In genomic region chr3:49028673-49029562, GRCh38 we compare ENCODE assay signal across 8 cellular contexts. TPM values are rescaled to one million over a fixed set of nuclear protein-coding genes. Genes with fewer than 3 reads are reported as not detected.
DNase-seq lines count a peak whose midpoint lies in the region; ATAC-seq and TF ChIP-seq lines count a peak whose summit lies in the region.

IMPDH2 (minus strand) TSS chr3:49029398; CDS start chr3:49029350, 48 bp downstream.

- peaks cover 8% of the 10 kb centered on the region for H3K4me1 ChIP-seq in right cardiac atrium (ENCODE audit: control insufficient read depth, insufficient read depth, low read length)
- peaks cover 5% of the 10 kb centered on the region in 2 donors for H3K4me1 ChIP-seq in uterus

- DNase-seq in NCI-H1694 treated with DMSO at 0.1 percent for 48 hours (lab: John Stamatoyannopoulos, UW), result peak; percentile 68
- peak; percentile 85 to 94 (median 90) for DNase-seq in T-helper 2 cell
- DNase-seq in right cardiac atrium, result peak; percentile 94 to 98 (median 98)
- DNase-seq in putamen (ENCODE audit: low spot score), result peak; percentile 95
- peak; percentile 92 to 95 for DNase-seq in uterus

- intact Hi-C loops in right cardiac atrium (cut with DNase I) (no loop called here), uterus (cut with DNase I; ENCODE audit: low total_unique reads) (no loop called here)

- peak; percentile 87 to 99 for TF ChIP-seq POLR2A in uterus (IDR thresholded peaks at IDR 0.05)

- no peaks in the 10 kb centered on the region for H3K27me3 ChIP-seq in right cardiac atrium (ENCODE audit: control insufficient read depth, insufficient read depth)
- H3K27me3 ChIP-seq in uterus, result no peaks in the 10 kb centered on the region

- ATAC-seq in GM18498 (IDR thresholded peaks at IDR 0.05; ENCODE audit: unreplicated experiment) (peak; percentile 89), HG02884 (IDR thresholded peaks at IDR 0.05; ENCODE audit: unreplicated experiment) (peak; percentile 69), right cardiac atrium (peak; percentile 92 to 94)

- H3K9me3 ChIP-seq in right cardiac atrium (ENCODE audit: control insufficient read depth, low read length) (no peaks in the 10 kb centered on the region), uterus (no peaks in the 10 kb centered on the region)

- WGBS in right cardiac atrium, result 3% methylated on average over 55 of the region's 55 CpGs

- no peaks in the 10 kb centered on the region for H3K36me3 ChIP-seq in uterus

- peak within 1 kb of the TSS; percentile 66 for H3K4me3 ChIP-seq in right cardiac atrium (ENCODE audit: low read length)
- H3K4me3 ChIP-seq in uterus, result peak within 1 kb of the TSS; percentile 72 to 78

- peak in 3 of 4 experiments; percentile 28 to 46 (median 28) for TF ChIP-seq CTCF in uterus (IDR thresholded peaks at IDR 0.05)

- peak within 1 kb of the TSS; percentile 97 for H3K27ac ChIP-seq in angular gyrus (ENCODE audit: low read depth, low read length)
- H3K27ac ChIP-seq in right cardiac atrium (ENCODE audit: low read length), result peak within 1 kb of the TSS; percentile 94
- H3K27ac ChIP-seq in uterus, result peak within 1 kb of the TSS; percentile 91 to 97

RNA-seq across cellular contexts. Expression of gene IMPDH2, which starts in this region (rescaled TPM):
- total RNA-seq in right cardiac atrium, result 10 to 100 TPM; 50.5 to 62.6 (median 60.5) TPM
- 34.7 TPM for polyA plus RNA-seq in right cardiac atrium
- total RNA-seq in uterus, result 100 to 1,000 TPM in 3 of 4 donors, 10 to 100 TPM in 1; 53.0 to 273 (median 163) TPM

Comparison
In these comparisons a context has a peak if more than half of its experiments do, and no peak if none do; other contexts are left out.
1. Peak in every context shown above with its lines: DNase-seq, ATAC-seq, H3K4me3 ChIP-seq and H3K27ac ChIP-seq.